In genomic region chr2:27315122-27315521, GRCh38 we compare ENCODE assay signal across 24 cellular contexts. TPM values are rescaled to one million over a fixed set of nuclear protein-coding genes. Genes with fewer than 3 reads are reported as not detected.
DNase-seq lines count a peak whose midpoint lies in the region; ATAC-seq, FAIRE-seq and TF ChIP-seq lines count a peak whose summit lies in the region.
"Had no signal": no experiment of that assay in that cellular context is flagged by ENCODE, and none has a peak within 500 bp of the region (broad histone marks: within the 10 kb centered on the region; RNA-seq: fewer than 3 reads in every experiment).

No MANE protein-coding gene starts in this region.

- H3K4me1 ChIP-seq in kidney (ENCODE audit: control insufficient read depth in 1 of 2, insufficient read depth in 1 of 2, low read depth in 1 of 2, low read length in 2 of 2) (no peaks in the 10 kb centered on the region), gastrocnemius medialis (peaks cover 28% of the 10 kb centered on the region in 2 donors), neural progenitor cell (no peaks in the 10 kb centered on the region)
- H3K4me1 ChIP-seq: BE2C had no signal

- peaks cover 2% of the 10 kb centered on the region for H3K36me3 Mint-ChIP-seq in neural progenitor cell

- H3K9me3 Mint-ChIP-seq in neural progenitor cell: no peaks in the 10 kb centered on the region
- H3K9me3 Mint-ChIP-seq: CD14-positive monocyte; CD4-positive, alpha-beta memory T cell had no signal

- DNase-seq in H7 (peak; percentile 60), kidney (peak; percentile 16), gastrocnemius medialis (no peak), neural progenitor cell (ENCODE audit: low spot score) (no peak), CD1c-positive myeloid dendritic cell (ENCODE audit: extremely low spot score) (no peak)
- DNase-seq: 8988T; ACHN; AML-193; BE2C; Calu3; CD4-positive, alpha-beta memory T cell; COR-L47; DMS153; DND-41; GOT3; HCEC 1CT had no signal

- TF ChIP-seq CTCF in kidney (IDR thresholded peaks at IDR 0.05; ENCODE audit: borderline replicate concordance, extremely low read depth, insufficient read depth): no peak
- no peak for TF ChIP-seq CTCF in gastrocnemius medialis (IDR thresholded peaks at IDR 0.05 in 4 of 5, conservative IDR thresholded peaks at IDR 0.05 in 1 of 5)
- no peak for TF ChIP-seq CTCF in neural progenitor cell (IDR thresholded peaks at IDR 0.05)

- H3K27ac Mint-ChIP-seq in neural progenitor cell: no peak overlapping the region
- H3K27ac Mint-ChIP-seq: CD14-positive monocyte had no signal

- H4K20me1 ChIP-seq in neural progenitor cell (ENCODE audit: low read depth): peaks cover 2% of the 10 kb centered on the region

- H2AFZ ChIP-seq in neural progenitor cell (replicated peaks): no peak overlapping the region

- no peaks in the 10 kb centered on the region for H3K79me2 ChIP-seq in neural progenitor cell (ENCODE audit: low read depth)

- H3K4me2 ChIP-seq in neural progenitor cell: no peak overlapping the region
- H3K4me2 ChIP-seq: A549; BLaER1 treated with 17β-estradiol and CSF1 and Interleukin-3, amounts not matched to agents 10 nM and 100 nM had no signal

- intact Hi-C loops in kidney (cut with DNase I): no loop called here
- intact Hi-C loops in gastrocnemius medialis (cut with DNase I; ENCODE audit: low total_unique reads): loop anchor here (2.0 kb wide), 1 partner anchor 18 kb away; no protein-coding TSS in a partner anchor

- H3K27me3 ChIP-seq in H7 (ENCODE audit: control insufficient read depth, insufficient read depth, low read length) (no peaks in the 10 kb centered on the region), gastrocnemius medialis (no peaks in the 10 kb centered on the region), neural progenitor cell (no peaks in the 10 kb centered on the region)
- H3K27me3 ChIP-seq: BE2C; BLaER1 treated with 17β-estradiol and CSF1 and Interleukin-3, amounts not matched to agents 10 nM and 100 nM had no signal

- H3F3A ChIP-seq in neural progenitor cell (ENCODE audit: low read depth): no peaks in the 10 kb centered on the region

- no peaks in the 10 kb centered on the region for H3K36me3 ChIP-seq in H7 (replicated peaks; ENCODE audit: control insufficient read depth, insufficient read depth, low read length)
- no peaks in the 10 kb centered on the region for H3K36me3 ChIP-seq in kidney (ENCODE audit: control insufficient read depth in 1 of 2, insufficient read depth in 2 of 2, low read length in 2 of 2)
- no peaks in the 10 kb centered on the region for H3K36me3 ChIP-seq in gastrocnemius medialis
- no peaks in the 10 kb centered on the region for H3K36me3 ChIP-seq in neural progenitor cell
- H3K36me3 ChIP-seq: BE2C had no signal

- H3K4me3 ChIP-seq in H7 (ENCODE audit: insufficient read depth, low read depth, low read length) (no peak overlapping the region), kidney (ENCODE audit: low read length in 2 of 2) (no peak overlapping the region), gastrocnemius medialis (no peak overlapping the region), neural progenitor cell (no peak overlapping the region)
- H3K4me3 ChIP-seq: A549; BLaER1 treated with 17β-estradiol and CSF1 and Interleukin-3, amounts not matched to agents 10 nM and 100 nM had no signal

- H3K4me3 Mint-ChIP-seq in neural progenitor cell: no peak overlapping the region
- H3K4me3 Mint-ChIP-seq: CD14-positive monocyte; CD4-positive, alpha-beta memory T cell had no signal

- peaks cover 2% of the 10 kb centered on the region for H3K27me3 Mint-ChIP-seq in neural progenitor cell (ENCODE audit: insufficient read depth, low read depth)
- H3K27me3 Mint-ChIP-seq: CD4-positive, alpha-beta memory T cell had no signal

- no peak overlapping the region for H3K27ac ChIP-seq in kidney (ENCODE audit: low read depth in 2 of 2, low read length in 2 of 2)
- peak overlapping the region; percentile 44 to 61 (median 48) for H3K27ac ChIP-seq in gastrocnemius medialis
- no peak overlapping the region for H3K27ac ChIP-seq in neural progenitor cell
- H3K27ac ChIP-seq: A549; BLaER1 treated with 17β-estradiol and CSF1 and Interleukin-3, amounts not matched to agents 10 nM and 100 nM had no signal

- no peaks in the 10 kb centered on the region for H3K4me1 Mint-ChIP-seq in neural progenitor cell

- H3K9ac ChIP-seq in kidney (ENCODE audit: low read length in 2 of 2) (no peak overlapping the region), neural progenitor cell (no peak overlapping the region)
- H3K9ac ChIP-seq: BLaER1 treated with 17β-estradiol and CSF1 and Interleukin-3, amounts not matched to agents 10 nM and 100 nM had no signal

- no peaks in the 10 kb centered on the region for H3K9me3 ChIP-seq in kidney (ENCODE audit: control insufficient read depth in 1 of 2, low read length in 2 of 2)
- H3K9me3 ChIP-seq in gastrocnemius medialis: no peaks in the 10 kb centered on the region
- H3K9me3 ChIP-seq in neural progenitor cell (ENCODE audit: low read depth): no peaks in the 10 kb centered on the region
- H3K9me3 ChIP-seq: A549; BE2C; BLaER1 treated with 17β-estradiol and CSF1 and Interleukin-3, amounts not matched to agents 10 nM and 100 nM had no signal

- peak in 1 of 2 donors; percentile 13 for TF ChIP-seq POLR2A in gastrocnemius medialis (IDR thresholded peaks at IDR 0.05)

- FAIRE-seq in kidney (lab: Jason Lieb, UNC): no peak
- FAIRE-seq: A549, G401.6, GM12892, GM19239, H54 had no signal

- in situ Hi-C loops in gastrocnemius medialis (cut with MboI; ENCODE audit: low sequenced_read_pairs in 4 of 4): no loop called here

- ATAC-seq in gastrocnemius medialis: no peak
- ATAC-seq in GM19351 (IDR thresholded peaks at IDR 0.05; ENCODE audit: unreplicated experiment): no peak
- ATAC-seq: A549 had no signal

RNA-seq across cellular contexts. Expression of gene UCN, which starts 6.9 kb away (rescaled TPM):
- total RNA-seq in H7 (2014; rRNA removed; shearing (Covaris generic)): 0.66 TPM in 1 of 2 replicates, not detected in the other
- 1.4 TPM for total RNA-seq in kidney
- polyA plus RNA-seq in kidney (ENCODE audit: insufficient read depth, low read depth, low replicate concordance): 1.3 TPM
- total RNA-seq in gastrocnemius medialis: not detected
- 0.56 and 1.2 TPM in 2 replicates for total RNA-seq in neural progenitor cell (ENCODE audit: low replicate concordance)

RNA-seq across cellular contexts. Expression of gene MPV17, which starts 7.8 kb away (rescaled TPM):
- total RNA-seq in H7 (2014; rRNA removed; shearing (Covaris generic)): 53.8 and 60.8 TPM in 2 replicates
- total RNA-seq in kidney (66.2 TPM), gastrocnemius medialis (10 to 100 TPM in 3 of 4 donors, 1 to 10 TPM in 1; 9.9 to 16.0 (median 11.5) TPM), neural progenitor cell (ENCODE audit: low replicate concordance) (71.4 and 78.0 TPM in 2 replicates)
- polyA plus RNA-seq in kidney (ENCODE audit: insufficient read depth, low read depth, low replicate concordance): 120 TPM

RNA-seq across cellular contexts. Expression of gene TRIM54, which starts 32.9 kb away (rescaled TPM):
- 3.4 and 5.5 TPM in 2 replicates for total RNA-seq in H7 (2014; rRNA removed; shearing (Covaris generic))
- total RNA-seq in kidney (0.31 TPM), gastrocnemius medialis (100 to 1,000 TPM; 219 to 554 (median 427) TPM), neural progenitor cell (ENCODE audit: low replicate concordance) (0.12 TPM in 1 of 2 replicates, not detected in the other)
- polyA plus RNA-seq in kidney (ENCODE audit: insufficient read depth, low read depth, low replicate concordance): 2.1 TPM
- polyA plus RNA-seq: CD14-positive monocyte; CD4-positive, alpha-beta memory T cell had no signal

RNA-seq across cellular contexts. Expression of gene DNAJC5G, which starts 39.9 kb away (rescaled TPM):
- total RNA-seq in H7 (2014; rRNA removed; shearing (Covaris generic)): not detected in 2 replicates
- total RNA-seq in kidney (not detected), gastrocnemius medialis (not detected), neural progenitor cell (ENCODE audit: low replicate concordance) (not detected in 2 replicates)
- not detected for polyA plus RNA-seq in kidney (ENCODE audit: insufficient read depth, low read depth, low replicate concordance)
- total RNA-seq: Calu3; CD4-positive, alpha-beta memory T cell had no signal
- polyA plus RNA-seq: A549; CD14-positive monocyte; CD4-positive, alpha-beta memory T cell had no signal

RNA-seq across cellular contexts. Expression of gene GTF3C2, which starts 41.4 kb away (rescaled TPM):
- total RNA-seq in H7 (2014; rRNA removed; shearing (Covaris generic)): 147 and 152 TPM in 2 replicates
- total RNA-seq in kidney (59.3 TPM), gastrocnemius medialis (10 to 100 TPM; 25.3 to 45.6 (median 40.5) TPM), neural progenitor cell (ENCODE audit: low replicate concordance) (57.3 and 73.9 TPM in 2 replicates)
- polyA plus RNA-seq in kidney (ENCODE audit: insufficient read depth, low read depth, low replicate concordance): 38.3 TPM

Comparison
In these comparisons a context has a peak if more than half of its experiments do, and no peak if none do; other contexts are left out.
1. DNase-seq: peak in H7 (single experiment) and kidney (single experiment); none in gastrocnemius medialis (0 of 2), neural progenitor cell (single experiment) and CD1c-positive myeloid dendritic cell (single experiment).
2. H3K27ac ChIP-seq: peak in gastrocnemius medialis (4 of 4); none in kidney (0 of 2) and neural progenitor cell (single experiment).
3. RNA of gene TRIM54, which starts 32.9 kb away (total RNA-seq): 219 to 554 TPM in gastrocnemius medialis; 3.4 to 5.5 TPM in H7, 0.31 TPM in kidney (single experiment) and 0.12 TPM in neural progenitor cell; every median in the first group is over 10 times any median in the second.